8 cellular contexts compared by ENCODE assay signal in genomic region chr10:101789231-101789630, GRCh38. TPM values are rescaled to one million over a fixed set of nuclear protein-coding genes. Genes with fewer than 3 reads are reported as not detected.
"Had no signal": no experiment of that assay in that cellular context is flagged by ENCODE, and none has a peak within 500 bp of the region (broad histone marks: within the 10 kb centered on the region; RNA-seq: fewer than 3 reads in every experiment).

No MANE protein-coding gene starts in this region.

RNA-seq across cellular contexts. Expression of gene FGF8, which starts 13.3 kb away (rescaled TPM):
- total RNA-seq: activated CD4-positive, alpha-beta memory T cell treated with anti-CD3 and anti-CD28 coated beads, Interleukin-2, amount 10 ng/mL, durations not matched to agents 7 days and 5 days; activated CD4-positive, alpha-beta T cell treated with anti-CD3 and anti-CD28 coated beads, Interleukin-2, amount 10 ng/mL, durations not matched to agents 7 days and 5 days; activated CD8-positive, alpha-beta memory T cell treated with anti-CD3 and anti-CD28 coated beads, Interleukin-2, amount 10 ng/mL, durations not matched to agents 7 days and 5 days; activated CD8-positive, alpha-beta T cell treated with anti-CD3 and anti-CD28 coated beads, Interleukin-2, amount 10 ng/mL, durations not matched to agents 7 days and 5 days; activated naive CD8-positive, alpha-beta T cell treated with anti-CD3 and anti-CD28 coated beads, Interleukin-2, amount 10 ng/mL, durations not matched to agents 7 days and 5 days; activated T-helper 2 cell treated with anti-CD3 and anti-CD28 coated beads, Interferon-gamma antibody, Interleukin-2, Interleukin-4, amounts not matched to agents 10 μg/mL and 5 μg/mL and 100 μg/mL, durations not matched to agents 14 hours and 24 hours and 36 hours; ascending aorta had no signal

RNA-seq across cellular contexts. Expression of gene KCNIP2, which starts 54.4 kb away (rescaled TPM):
- total RNA-seq: bronchial epithelial cell had no signal
